Comparison of ENCODE assay signal across 22 cellular contexts in genomic region chr17:65926599-65926998, GRCh38.
DNase-seq lines count a peak whose midpoint lies in the region; ATAC-seq, FAIRE-seq and TF ChIP-seq lines count a peak whose summit lies in the region.
"Had no signal": no experiment of that assay in that cellular context is flagged by ENCODE, and none has a peak within 500 bp of the region (broad histone marks: within the 10 kb centered on the region; RNA-seq: fewer than 3 reads in every experiment).

No MANE protein-coding gene starts in this region.

- H3K27ac ChIP-seq in heart right ventricle (peak overlapping the region in 7 of 10 donors; percentile 52 to 79 (median 73)), A549 (no peak overlapping the region), H1 (ENCODE audit: low read depth, low read length) (no peak overlapping the region), tibial artery (peak overlapping the region; percentile 69 to 71)
- H3K27ac ChIP-seq: C4-2B had no signal

- TF ChIP-seq EP300 in A549 (IDR thresholded peaks at IDR 0.05) (no peak), H1 (IDR thresholded peaks at IDR 0.05; ENCODE audit: borderline replicate concordance in 1 of 2, low read depth in 2 of 2, low read length in 2 of 2) (no peak)

- H2AK5ac ChIP-seq in H1 (ENCODE audit: low read depth, low read length): no peak overlapping the region

- H3K18ac ChIP-seq in H1 (ENCODE audit: extremely low read depth, low read length): no peak overlapping the region

- no peak overlapping the region for H2BK120ac ChIP-seq in H1 (replicated peaks; ENCODE audit: low read depth, low read length)

- H4K5ac ChIP-seq in H1 (ENCODE audit: insufficient read length, low read depth, low read length): no peak overlapping the region

- no peak overlapping the region for H3K56ac ChIP-seq in H1 (replicated peaks; ENCODE audit: insufficient read length, low read depth, low read length)

- no peaks in the 10 kb centered on the region for H3K79me1 ChIP-seq in H1 (ENCODE audit: low read depth, low read length)

- no peak overlapping the region for H2BK5ac ChIP-seq in H1 (ENCODE audit: low read depth, low read length)

- H3K9ac ChIP-seq in H1 (replicated peaks in 1 of 4; ENCODE audit: extremely low read depth in 1 of 4, low read depth in 3 of 4, low read length in 3 of 4): no peak overlapping the region

- DNase-seq in heart right ventricle: no peak
- DNase-seq in left cardiac atrium: no peak
- no peak for DNase-seq in A549 (ENCODE audit: low read depth in 1 of 2, low spot score in 1 of 2)
- no peak for DNase-seq in H1 (ENCODE audit: low read depth in 1 of 2, low spot score in 2 of 2)
- DNase-seq in tibial artery: no peak
- DNase-seq in NCI-H510A treated with DMSO at 0.1 percent for 48 hours (lab: John Stamatoyannopoulos, UW): no peak
- no peak for DNase-seq in DMS153 treated with DMSO at 0.1 percent for 48 hours (lab: John Stamatoyannopoulos, UW; ENCODE audit: unreplicated experiment)
- DNase-seq: 8988T; Caco-2; CD4-positive, CD25-positive, alpha-beta regulatory T cell; CD8-positive, alpha-beta T cell; DMS153; DMS79; EL; GDM1; HFFc6 had no signal

- WGBS in heart right ventricle, 2 donors: 98% methylated on average over 5 of the region's 5 CpGs
- 96% methylated on average over 5 of the region's 5 CpGs for WGBS in A549 (ENCODE audit: missing lambda C conversion rate)
- WGBS in H1 (ENCODE audit: extremely low coverage in 1 of 2, insufficient coverage in 1 of 2, insufficient read length in 1 of 2, insufficient replicate concordance in 2 of 2, low coverage in 1 of 2, low lambda C conversion rate in 2 of 2, missing lambda C conversion rate in 1 of 2), 2 experiments: 96% methylated on average over 5 of the region's 5 CpGs; no CpG with 5 or more reads in 1 of the 2 experiments

- H2BK12ac ChIP-seq in H1 (ENCODE audit: low read depth, low read length): no peak overlapping the region

- H3K4ac ChIP-seq in H1 (replicated peaks; ENCODE audit: insufficient read length, low read depth, low read length): no peak overlapping the region

- H3K27me3 ChIP-seq in heart right ventricle (no peaks in the 10 kb centered on the region), H1 (replicated peaks in 1 of 4; ENCODE audit: control insufficient read depth in 3 of 4, extremely low read depth in 1 of 4, insufficient read depth in 3 of 4, low read length in 3 of 4) (no peaks in the 10 kb centered on the region), tibial artery (no peaks in the 10 kb centered on the region)

- no peak overlapping the region for H3K23ac ChIP-seq in H1 (ENCODE audit: insufficient read length)

- H4K8ac ChIP-seq in H1 (ENCODE audit: extremely low read depth, insufficient read depth, low read length): no peak overlapping the region

- H3K4me3 ChIP-seq in heart right ventricle (no peak overlapping the region), A549 (no peak overlapping the region), H1 (ENCODE audit: extremely low read depth in 1 of 4, insufficient read depth in 2 of 4, low read depth in 3 of 4, low read length in 4 of 4) (no peak overlapping the region), tibial artery (no peak overlapping the region)
- H3K4me3 ChIP-seq: GM23338, HAP-1 had no signal

- H3K4me2 ChIP-seq in A549 (no peak overlapping the region), H1 (ENCODE audit: insufficient read depth in 1 of 2, low read depth in 2 of 2, low read length in 2 of 2) (no peak overlapping the region)
- H3K4me2 ChIP-seq: GM23338 had no signal

- H2AFZ ChIP-seq in H1 (ENCODE audit: low read length): no peak overlapping the region
- H2AFZ ChIP-seq: GM23338 had no signal

- FAIRE-seq in A549 (lab: Jason Lieb, UNC) (no peak), H1 (lab: Jason Lieb, UNC) (no peak)
- FAIRE-seq: GM12891, GM18507, H54 had no signal

- intact Hi-C loops in heart right ventricle (cut with DNase I) (loop anchor here in 1 of 10 donors (10.0 kb wide), 1 partner anchor 362 kb away; the partner anchor contains the start of gene AXIN2), left cardiac atrium (cut with DNase I) (no loop called here), tibial artery (cut with DNase I; ENCODE audit: low total_unique reads) (no loop called here)

- H4K91ac ChIP-seq in H1 (replicated peaks; ENCODE audit: insufficient read length, low read length): no peak overlapping the region

- H3K79me2 ChIP-seq in H1 (ENCODE audit: control insufficient read depth in 1 of 2, insufficient read depth in 2 of 2, low read length in 2 of 2): no peaks in the 10 kb centered on the region

- TF ChIP-seq CTCF in heart right ventricle (IDR thresholded peaks at IDR 0.05): no peak
- TF ChIP-seq CTCF in A549 (IDR thresholded peaks at IDR 0.05): no peak
- no peak for TF ChIP-seq CTCF in H1 (IDR thresholded peaks at IDR 0.05; ENCODE audit: control extremely low read depth in 1 of 3, insufficient read depth in 1 of 3, low read depth in 1 of 3, low read length in 3 of 3)
- TF ChIP-seq CTCF in tibial artery (IDR thresholded peaks at IDR 0.05): no peak

- CTCF ChIA-PET in A549 (lab: Yijun Ruan, JAX) (interaction anchor here (1.8 kb wide), 1 partner anchor 632 kb away, joined by 5 read pairs; no protein-coding TSS in a partner anchor), H1 (lab: Charles Lee; ENCODE audit: partially characterized antibody) (interaction anchor here (1.1 to 1.2 kb wide), 2 partner anchors 9 to 15 kb away, joined by 3 to 4 read pairs; no protein-coding TSS in a partner anchor)

- H3K9me3 ChIP-seq in heart right ventricle: no peaks in the 10 kb centered on the region
- no peaks in the 10 kb centered on the region for H3K9me3 ChIP-seq in A549
- no peaks in the 10 kb centered on the region for H3K9me3 ChIP-seq in H1 (ENCODE audit: insufficient read depth in 2 of 2, low read depth in 1 of 2, low read length in 1 of 2)
- H3K9me3 ChIP-seq in tibial artery: no peaks in the 10 kb centered on the region
- H3K9me3 ChIP-seq: Caco-2, HAP-1 had no signal

- TF ChIP-seq RAD21 in A549 (conservative IDR thresholded peaks at IDR 0.05 in 1 of 2, IDR thresholded peaks at IDR 0.05 in 1 of 2) (no peak), H1 (IDR thresholded peaks at IDR 0.05 in 1 of 2, conservative IDR thresholded peaks at IDR 0.05 in 1 of 2; ENCODE audit: low read depth in 2 of 2, low read length in 2 of 2) (no peak)

- TF ChIP-seq POLR2A in A549 (IDR thresholded peaks at IDR 0.05; ENCODE audit: low read length) (no peak), H1 (IDR thresholded peaks at IDR 0.05; ENCODE audit: control extremely low read depth in 1 of 2, low read depth in 2 of 2, low read length in 2 of 2) (no peak)

- H3K4me1 ChIP-seq in heart right ventricle (no peaks in the 10 kb centered on the region), A549 (no peaks in the 10 kb centered on the region), H1 (replicated peaks in 1 of 4; ENCODE audit: control insufficient read depth in 3 of 4, insufficient read depth in 4 of 4, low read length in 3 of 4) (no peaks in the 10 kb centered on the region), tibial artery (peaks cover 0 to 24% (median 0%) of the 10 kb centered on the region in 4 donors)
- H3K4me1 ChIP-seq: Caco-2, HAP-1 had no signal

- peaks cover 0 to 20% (median 0%) of the 10 kb centered on the region in 9 donors for H3K36me3 ChIP-seq in heart right ventricle
- no peaks in the 10 kb centered on the region for H3K36me3 ChIP-seq in H1 (ENCODE audit: control insufficient read depth in 2 of 4, insufficient read depth in 4 of 4, low read length in 3 of 4)
- H3K36me3 ChIP-seq in tibial artery: peaks cover 0 to 4% (median 0%) of the 10 kb centered on the region in 3 donors
- H3K36me3 ChIP-seq: HAP-1 had no signal

- POLR2A ChIA-PET in A549 (lab: Yijun Ruan, JAX) (no interaction called here), H1 (lab: Charles Lee; ENCODE audit: partially characterized antibody) (interaction anchor here (0.6 kb wide), 1 partner anchor 395 kb away, joined by 3 read pairs; no protein-coding TSS in a partner anchor)

- H2BK20ac ChIP-seq in H1 (ENCODE audit: low read length): no peak overlapping the region

- no peaks in the 10 kb centered on the region for H3K23me2 ChIP-seq in H1 (ENCODE audit: low read depth, low read length)

- ATAC-seq in heart right ventricle (no peak), left cardiac atrium (no peak), A549 (no peak)
- ATAC-seq: CD8-positive, alpha-beta T cell; GM23338 had no signal

- no peaks in the 10 kb centered on the region for H4K20me1 ChIP-seq in H1 (replicated peaks in 1 of 2; ENCODE audit: control insufficient read depth in 1 of 2, insufficient read depth in 2 of 2, low read length in 2 of 2)

- H2BK15ac ChIP-seq in H1 (ENCODE audit: low read length): no peak overlapping the region

- no peak overlapping the region for H3K14ac ChIP-seq in H1 (ENCODE audit: insufficient read length)

TF ChIP-seq in A549, 52 proteins besides CTCF, POLR2A, EP300 and RAD21:
- TF ChIP-seq MAFK (IDR thresholded peaks at IDR 0.05; ENCODE audit: partially characterized antibody) (peak; percentile 84), HES2 (IDR thresholded peaks at IDR 0.05) (no peak), FOSL2 (IDR thresholded peaks at IDR 0.05) (no peak), FOSL2 (CRISPR knock-in tag; IDR thresholded peaks at IDR 0.05) (peak; percentile 56; the same call in 1 of the 2 replicates)
TF ChIP-seq in A549: peak in this region for 2.

TF ChIP-seq in H1, 55 proteins besides CTCF, POLR2A, EP300 and RAD21:
- no peak for TF ChIP-seq RBBP5 (IDR thresholded peaks at IDR 0.05; ENCODE audit: borderline replicate concordance, low read depth, low read length)
- TF ChIP-seq MAFK (IDR thresholded peaks at IDR 0.05; ENCODE audit: low read depth, low read length): 0 out of 2 replicates have a peak, but pooled peaks have one; percentile 18

Comparison
In these comparisons a context has a peak if more than half of its experiments do, and no peak if none do; other contexts are left out.
1. H3K27ac ChIP-seq: peak in heart right ventricle (7 of 10) and tibial artery (2 of 2); none in A549 (0 of 2) and H1 (single experiment).